ENCODE assay signal across 8 cellular contexts in genomic region chr3:160564205-160564922, GRCh38. TPM values are rescaled to one million over a fixed set of nuclear protein-coding genes. Genes with fewer than 3 reads are reported as not detected.
DNase-seq lines count a peak whose midpoint lies in the region; ATAC-seq, FAIRE-seq and TF ChIP-seq lines count a peak whose summit lies in the region.

No MANE protein-coding gene starts in this region.

- WGBS in esophagus muscularis mucosa, result 5% methylated on average over 11 of the region's 39 CpGs
- WGBS in pancreas, 2 donors, result 0 to 1% methylated on average over 15 to 39 of the region's 39 CpGs

- no peaks in the 10 kb centered on the region for H3K27me3 Mint-ChIP-seq in T-helper 1 cell treated with Interleukin-12 subunit alpha and Interleukin-12 subunit beta and Interleukin-4 antibody, amounts not matched to agents 30 μg/mL and 1 μg/mL, for 36 hours (ENCODE audit: low read depth)

- H3K9me3 Mint-ChIP-seq in T-helper 1 cell treated with Interleukin-12 subunit alpha and Interleukin-12 subunit beta and Interleukin-4 antibody, amounts not matched to agents 30 μg/mL and 1 μg/mL, for 36 hours, result no peaks in the 10 kb centered on the region

- FAIRE-seq in pancreas (lab: Jason Lieb, UNC), result no peak

- TF ChIP-seq POLR2A in esophagus muscularis mucosa (IDR thresholded peaks at IDR 0.05; ENCODE audit: low read depth) (no peak), GM18505 (IDR thresholded peaks at IDR 0.05; ENCODE audit: borderline replicate concordance, extremely low read depth, insufficient read depth, insufficient read length) (no peak)

- H3K27me3 ChIP-seq in esophagus muscularis mucosa (no peaks in the 10 kb centered on the region), pancreas (no peaks in the 10 kb centered on the region)

- peaks cover 54 to 68% (median 61%) of the 10 kb centered on the region in 4 donors for H3K4me1 ChIP-seq in esophagus muscularis mucosa
- peaks cover 0 to 47% (median 46%) of the 10 kb centered on the region in 3 donors for H3K4me1 ChIP-seq in pancreas

- peak overlapping the region; percentile 90 for H3K27ac Mint-ChIP-seq in T-helper 1 cell treated with Interleukin-12 subunit alpha and Interleukin-12 subunit beta and Interleukin-4 antibody, amounts not matched to agents 30 μg/mL and 1 μg/mL, for 36 hours

- H3K9me3 ChIP-seq in esophagus muscularis mucosa (no peaks in the 10 kb centered on the region), pancreas (no peaks in the 10 kb centered on the region)

- H3K4me3 ChIP-seq in esophagus muscularis mucosa (peak overlapping the region; percentile 85 to 96 (median 90)), pancreas (peak overlapping the region; percentile 53 to 79 (median 68))

- no peak for TF ChIP-seq EP300 in esophagus muscularis mucosa (IDR thresholded peaks at IDR 0.05)

- ATAC-seq in pancreas (no peak), GM18505 (IDR thresholded peaks at IDR 0.05; ENCODE audit: unreplicated experiment) (no peak), HG03196 (IDR thresholded peaks at IDR 0.05; ENCODE audit: unreplicated experiment) (no peak)

- intact Hi-C loops in esophagus muscularis mucosa (cut with DNase I) (loop anchor here (10.0 kb wide), 1 partner anchor 160 kb away; no protein-coding TSS in a partner anchor), pancreas (cut with DNase I) (no loop called here)

- H3K4me3 Mint-ChIP-seq in T-helper 1 cell treated with Interleukin-12 subunit alpha and Interleukin-12 subunit beta and Interleukin-4 antibody, amounts not matched to agents 30 μg/mL and 1 μg/mL, for 36 hours, result peak overlapping the region; percentile 93

- H3K36me3 Mint-ChIP-seq in T-helper 1 cell treated with Interleukin-12 subunit alpha and Interleukin-12 subunit beta and Interleukin-4 antibody, amounts not matched to agents 30 μg/mL and 1 μg/mL, for 36 hours (ENCODE audit: low read depth), result peaks cover 14% of the 10 kb centered on the region

- DNase-seq in HCEC 1CT (peak; percentile 13), esophagus muscularis mucosa (ENCODE audit: extremely low spot score) (no peak), pancreas (peak in 5 of 6 donors; percentile 12 to 72 (median 29)), SHP77 (lab: John Stamatoyannopoulos, UW) (no peak)

- peaks cover 49% of the 10 kb centered on the region for H3K4me1 Mint-ChIP-seq in T-helper 1 cell treated with Interleukin-12 subunit alpha and Interleukin-12 subunit beta and Interleukin-4 antibody, amounts not matched to agents 30 μg/mL and 1 μg/mL, for 36 hours (ENCODE audit: low read depth)

- H3K36me3 ChIP-seq in esophagus muscularis mucosa (peaks cover 0 to 8% (median 3%) of the 10 kb centered on the region in 4 donors), pancreas (no peaks in the 10 kb centered on the region)

- H3K27ac ChIP-seq in C4-2B, result peak overlapping the region; percentile 84
- H3K27ac ChIP-seq in esophagus muscularis mucosa (replicated peaks in 1 of 4), result peak overlapping the region; percentile 98 to 99 (median 99)
- peak overlapping the region in 2 of 4 donors; percentile 95 to 97 for H3K27ac ChIP-seq in pancreas

- TF ChIP-seq CTCF in C4-2B (conservative IDR thresholded peaks at IDR 0.05) (no peak; the same call in 1 of the 2 replicates), esophagus muscularis mucosa (IDR thresholded peaks at IDR 0.05) (no peak), pancreas (IDR thresholded peaks at IDR 0.05) (no peak)

RNA-seq across cellular contexts. Expression of gene KPNA4, which starts 1.0 kb away (rescaled TPM):
- total RNA-seq in esophagus muscularis mucosa, result 10 to 100 TPM; 48.2 to 60.6 (median 55.3) TPM
- 10 to 100 TPM; 15.9 to 23.9 (median 19.0) TPM for total RNA-seq in pancreas
- polyA plus RNA-seq in pancreas, result 1 to 10 TPM; 5.8 to 6.5 TPM

Comparison
In these comparisons a context has a peak if more than half of its experiments do, and no peak if none do; other contexts are left out.
1. DNase-seq: peak in HCEC 1CT (single experiment) and pancreas (5 of 6); none in esophagus muscularis mucosa (single experiment) and SHP77 (0 of 2).